ENCODE assay signal across 1 cellular context in the genomic region with DNA sequence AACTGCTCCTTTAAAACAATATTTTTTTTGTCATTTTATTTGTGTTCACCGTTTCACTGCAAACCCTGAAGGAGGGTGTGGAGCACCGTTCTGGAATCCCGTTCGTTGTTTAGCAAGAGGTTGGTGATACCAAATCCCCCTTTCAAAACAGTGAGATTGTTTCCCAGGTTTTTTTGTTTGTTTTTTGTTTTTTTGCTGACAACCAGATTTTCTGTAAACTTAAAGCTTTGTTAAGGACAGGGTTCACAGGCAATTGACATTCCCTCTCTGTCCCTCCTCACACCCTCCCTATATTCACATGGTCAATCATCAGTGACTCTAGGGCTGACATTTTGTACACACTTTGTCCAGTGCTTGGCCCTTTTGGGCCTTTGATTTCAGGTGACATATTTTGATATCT.
TF ChIP-seq lines count a peak whose summit lies in the region.

No MANE protein-coding gene starts in this region.

TF ChIP-seq in GM23338, 12 proteins besides CTCF, POLR2A, EP300 and RAD21 (continued from another document):
- TF ChIP-seq, protein P1, sequence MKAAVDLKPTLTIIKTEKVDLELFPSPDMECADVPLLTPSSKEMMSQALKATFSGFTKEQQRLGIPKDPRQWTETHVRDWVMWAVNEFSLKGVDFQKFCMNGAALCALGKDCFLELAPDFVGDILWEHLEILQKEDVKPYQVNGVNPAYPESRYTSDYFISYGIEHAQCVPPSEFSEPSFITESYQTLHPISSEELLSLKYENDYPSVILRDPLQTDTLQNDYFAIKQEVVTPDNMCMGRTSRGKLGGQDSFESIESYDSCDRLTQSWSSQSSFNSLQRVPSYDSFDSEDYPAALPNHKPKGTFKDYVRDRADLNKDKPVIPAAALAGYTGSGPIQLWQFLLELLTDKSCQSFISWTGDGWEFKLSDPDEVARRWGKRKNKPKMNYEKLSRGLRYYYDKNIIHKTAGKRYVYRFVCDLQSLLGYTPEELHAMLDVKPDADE (IDR thresholded peaks at IDR 0.05), result no peak
- TF ChIP-seq, protein P2, sequence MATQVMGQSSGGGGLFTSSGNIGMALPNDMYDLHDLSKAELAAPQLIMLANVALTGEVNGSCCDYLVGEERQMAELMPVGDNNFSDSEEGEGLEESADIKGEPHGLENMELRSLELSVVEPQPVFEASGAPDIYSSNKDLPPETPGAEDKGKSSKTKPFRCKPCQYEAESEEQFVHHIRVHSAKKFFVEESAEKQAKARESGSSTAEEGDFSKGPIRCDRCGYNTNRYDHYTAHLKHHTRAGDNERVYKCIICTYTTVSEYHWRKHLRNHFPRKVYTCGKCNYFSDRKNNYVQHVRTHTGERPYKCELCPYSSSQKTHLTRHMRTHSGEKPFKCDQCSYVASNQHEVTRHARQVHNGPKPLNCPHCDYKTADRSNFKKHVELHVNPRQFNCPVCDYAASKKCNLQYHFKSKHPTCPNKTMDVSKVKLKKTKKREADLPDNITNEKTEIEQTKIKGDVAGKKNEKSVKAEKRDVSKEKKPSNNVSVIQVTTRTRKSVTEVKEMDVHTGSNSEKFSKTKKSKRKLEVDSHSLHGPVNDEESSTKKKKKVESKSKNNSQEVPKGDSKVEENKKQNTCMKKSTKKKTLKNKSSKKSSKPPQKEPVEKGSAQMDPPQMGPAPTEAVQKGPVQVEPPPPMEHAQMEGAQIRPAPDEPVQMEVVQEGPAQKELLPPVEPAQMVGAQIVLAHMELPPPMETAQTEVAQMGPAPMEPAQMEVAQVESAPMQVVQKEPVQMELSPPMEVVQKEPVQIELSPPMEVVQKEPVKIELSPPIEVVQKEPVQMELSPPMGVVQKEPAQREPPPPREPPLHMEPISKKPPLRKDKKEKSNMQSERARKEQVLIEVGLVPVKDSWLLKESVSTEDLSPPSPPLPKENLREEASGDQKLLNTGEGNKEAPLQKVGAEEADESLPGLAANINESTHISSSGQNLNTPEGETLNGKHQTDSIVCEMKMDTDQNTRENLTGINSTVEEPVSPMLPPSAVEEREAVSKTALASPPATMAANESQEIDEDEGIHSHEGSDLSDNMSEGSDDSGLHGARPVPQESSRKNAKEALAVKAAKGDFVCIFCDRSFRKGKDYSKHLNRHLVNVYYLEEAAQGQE (IDR thresholded peaks at IDR 0.05; ENCODE audit: unreplicated experiment), result no peak
- no peak for TF ChIP-seq EZH2 (IDR thresholded peaks at IDR 0.05; ENCODE audit: low read depth, unreplicated experiment)
- TF ChIP-seq, protein P3, sequence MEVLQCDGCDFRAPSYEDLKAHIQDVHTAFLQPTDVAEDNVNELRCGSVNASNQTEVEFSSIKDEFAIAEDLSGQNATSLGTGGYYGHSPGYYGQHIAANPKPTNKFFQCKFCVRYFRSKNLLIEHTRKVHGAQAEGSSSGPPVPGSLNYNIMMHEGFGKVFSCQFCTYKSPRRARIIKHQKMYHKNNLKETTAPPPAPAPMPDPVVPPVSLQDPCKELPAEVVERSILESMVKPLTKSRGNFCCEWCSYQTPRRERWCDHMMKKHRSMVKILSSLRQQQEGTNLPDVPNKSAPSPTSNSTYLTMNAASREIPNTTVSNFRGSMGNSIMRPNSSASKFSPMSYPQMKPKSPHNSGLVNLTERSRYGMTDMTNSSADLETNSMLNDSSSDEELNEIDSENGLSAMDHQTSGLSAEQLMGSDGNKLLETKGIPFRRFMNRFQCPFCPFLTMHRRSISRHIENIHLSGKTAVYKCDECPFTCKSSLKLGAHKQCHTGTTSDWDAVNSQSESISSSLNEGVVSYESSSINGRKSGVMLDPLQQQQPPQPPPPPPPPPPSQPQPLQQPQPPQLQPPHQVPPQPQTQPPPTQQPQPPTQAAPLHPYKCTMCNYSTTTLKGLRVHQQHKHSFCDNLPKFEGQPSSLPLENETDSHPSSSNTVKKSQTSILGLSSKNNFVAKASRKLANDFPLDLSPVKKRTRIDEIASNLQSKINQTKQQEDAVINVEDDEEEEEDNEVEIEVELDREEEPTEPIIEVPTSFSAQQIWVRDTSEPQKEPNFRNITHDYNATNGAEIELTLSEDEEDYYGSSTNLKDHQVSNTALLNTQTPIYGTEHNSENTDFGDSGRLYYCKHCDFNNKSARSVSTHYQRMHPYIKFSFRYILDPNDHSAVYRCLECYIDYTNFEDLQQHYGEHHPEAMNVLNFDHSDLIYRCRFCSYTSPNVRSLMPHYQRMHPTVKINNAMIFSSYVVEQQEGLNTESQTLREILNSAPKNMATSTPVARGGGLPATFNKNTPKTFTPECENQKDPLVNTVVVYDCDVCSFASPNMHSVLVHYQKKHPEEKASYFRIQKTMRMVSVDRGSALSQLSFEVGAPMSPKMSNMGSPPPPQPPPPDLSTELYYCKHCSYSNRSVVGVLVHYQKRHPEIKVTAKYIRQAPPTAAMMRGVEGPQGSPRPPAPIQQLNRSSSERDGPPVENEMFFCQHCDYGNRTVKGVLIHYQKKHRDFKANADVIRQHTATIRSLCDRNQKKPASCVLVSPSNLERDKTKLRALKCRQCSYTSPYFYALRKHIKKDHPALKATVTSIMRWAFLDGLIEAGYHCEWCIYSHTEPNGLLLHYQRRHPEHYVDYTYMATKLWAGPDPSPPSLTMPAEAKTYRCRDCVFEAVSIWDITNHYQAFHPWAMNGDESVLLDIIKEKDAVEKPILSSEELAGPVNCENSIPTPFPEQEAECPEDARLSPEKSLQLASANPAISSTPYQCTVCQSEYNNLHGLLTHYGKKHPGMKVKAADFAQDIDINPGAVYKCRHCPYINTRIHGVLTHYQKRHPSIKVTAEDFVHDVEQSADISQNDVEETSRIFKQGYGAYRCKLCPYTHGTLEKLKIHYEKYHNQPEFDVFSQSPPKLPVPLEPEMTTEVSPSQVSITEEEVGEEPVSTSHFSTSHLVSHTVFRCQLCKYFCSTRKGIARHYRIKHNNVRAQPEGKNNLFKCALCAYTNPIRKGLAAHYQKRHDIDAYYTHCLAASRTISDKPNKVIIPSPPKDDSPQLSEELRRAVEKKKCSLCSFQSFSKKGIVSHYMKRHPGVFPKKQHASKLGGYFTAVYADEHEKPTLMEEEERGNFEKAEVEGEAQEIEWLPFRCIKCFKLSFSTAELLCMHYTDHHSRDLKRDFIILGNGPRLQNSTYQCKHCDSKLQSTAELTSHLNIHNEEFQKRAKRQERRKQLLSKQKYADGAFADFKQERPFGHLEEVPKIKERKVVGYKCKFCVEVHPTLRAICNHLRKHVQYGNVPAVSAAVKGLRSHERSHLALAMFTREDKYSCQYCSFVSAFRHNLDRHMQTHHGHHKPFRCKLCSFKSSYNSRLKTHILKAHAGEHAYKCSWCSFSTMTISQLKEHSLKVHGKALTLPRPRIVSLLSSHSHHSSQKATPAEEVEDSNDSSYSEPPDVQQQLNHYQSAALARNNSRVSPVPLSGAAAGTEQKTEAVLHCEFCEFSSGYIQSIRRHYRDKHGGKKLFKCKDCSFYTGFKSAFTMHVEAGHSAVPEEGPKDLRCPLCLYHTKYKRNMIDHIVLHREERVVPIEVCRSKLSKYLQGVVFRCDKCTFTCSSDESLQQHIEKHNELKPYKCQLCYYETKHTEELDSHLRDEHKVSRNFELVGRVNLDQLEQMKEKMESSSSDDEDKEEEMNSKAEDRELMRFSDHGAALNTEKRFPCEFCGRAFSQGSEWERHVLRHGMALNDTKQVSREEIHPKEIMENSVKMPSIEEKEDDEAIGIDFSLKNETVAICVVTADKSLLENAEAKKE (CRISPR knock-in tag; IDR thresholded peaks at IDR 0.05), result no peak
- TF ChIP-seq STAT1 (IDR thresholded peaks at IDR 0.05; ENCODE audit: unreplicated experiment), result no peak
- no peak for TF ChIP-seq CREB1 (CRISPR knock-in tag; IDR thresholded peaks at IDR 0.05; ENCODE audit: low read depth)
- no peak for TF ChIP-seq ZNF331 (CRISPR knock-in tag; IDR thresholded peaks at IDR 0.05; ENCODE audit: low read depth)
TF ChIP-seq in GM23338: peak in this region for 0.
